ENCODE assay signal across 8 cellular contexts in genomic region chr6:158068893-158069799, GRCh38.
DNase-seq lines count a peak whose midpoint lies in the region; ATAC-seq and TF ChIP-seq lines count a peak whose summit lies in the region.

No MANE protein-coding gene starts in this region.

- H3K4me3 Mint-ChIP-seq in activated T-cell treated with anti-CD3 and anti-CD28 coated beads, Interleukin-2, amount 50 U/mL, for 4 hours = no peak overlapping the region

- H3K27me3 ChIP-seq in RWPE2 (ENCODE audit: insufficient read depth, poor library complexity, severe bottlenecking) (no peaks in the 10 kb centered on the region), gastrocnemius medialis (no peaks in the 10 kb centered on the region)

- intact Hi-C loops in gastrocnemius medialis (cut with DNase I; ENCODE audit: low total_unique reads) = no loop called here

- no peaks in the 10 kb centered on the region for H3K9me3 Mint-ChIP-seq in activated T-cell treated with anti-CD3 and anti-CD28 coated beads, Interleukin-2, amount 50 U/mL, for 4 hours

- DNase-seq in H4 (ENCODE audit: low spot score) = peak; percentile 72
- DNase-seq in RWPE2 (ENCODE audit: low spot score) = peak; percentile 90
- DNase-seq in gastrocnemius medialis = no peak
- DNase-seq in activated CD4-positive, alpha-beta T cell treated with anti-CD3 and anti-CD28 coated beads, Interleukin-2, amount 50 U/mL, for 1 hour = no peak
- DNase-seq in activated T-cell treated with anti-CD3 and anti-CD28 coated beads, Interleukin-2, amount 50 U/mL, for 4 hours = no peak

- ATAC-seq in RWPE2 (ENCODE audit: low read depth) (peak; percentile 97), esophagus mucosa (peak; percentile 94), gastrocnemius medialis (peak in 1 of 2 donors; percentile 13), GM18858 (IDR thresholded peaks at IDR 0.05; ENCODE audit: unreplicated experiment) (no peak), HG02588 (IDR thresholded peaks at IDR 0.05; ENCODE audit: unreplicated experiment) (no peak)
- ATAC-seq in activated T-cell treated with anti-CD3 and anti-CD28 coated beads, Interleukin-2, amount 50 U/mL, for 4 hours = no peak

- no peak for TF ChIP-seq CTCF in RWPE2 (IDR thresholded peaks at IDR 0.05; ENCODE audit: poor library complexity, severe bottlenecking)
- no peak for TF ChIP-seq CTCF in gastrocnemius medialis (IDR thresholded peaks at IDR 0.05 in 4 of 5, conservative IDR thresholded peaks at IDR 0.05 in 1 of 5)

- H3K27ac ChIP-seq in RWPE2 (ENCODE audit: poor library complexity, severe bottlenecking) (peak overlapping the region; percentile 64), gastrocnemius medialis (peak overlapping the region in 3 of 4 donors; percentile 18 to 50 (median 46))

- H3K36me3 ChIP-seq in RWPE2 (ENCODE audit: low read depth) (peaks cover 24% of the 10 kb centered on the region), gastrocnemius medialis (peaks cover 0 to 13% of the 10 kb centered on the region in 2 donors)

- H3K4me3 ChIP-seq in RWPE2 (ENCODE audit: severe bottlenecking) = no peak overlapping the region
- no peak overlapping the region for H3K4me3 ChIP-seq in gastrocnemius medialis

- in situ Hi-C loops in gastrocnemius medialis (cut with MboI; ENCODE audit: low sequenced_read_pairs in 4 of 4) = loop anchor here in 1 of 4 donors (10.0 kb wide), 1 partner anchor 84 kb away; the partner anchor contains the start of gene SYNJ2

- H3K4me1 Mint-ChIP-seq in activated T-cell treated with anti-CD3 and anti-CD28 coated beads, Interleukin-2, amount 50 U/mL, for 4 hours (ENCODE audit: low read depth) = peaks cover 13% of the 10 kb centered on the region

- H3K9me3 ChIP-seq in RWPE2 (ENCODE audit: severe bottlenecking) (no peaks in the 10 kb centered on the region), gastrocnemius medialis (no peaks in the 10 kb centered on the region)

- no peak for TF ChIP-seq POLR2A in gastrocnemius medialis (IDR thresholded peaks at IDR 0.05)

- peaks cover 31% of the 10 kb centered on the region for H3K36me3 Mint-ChIP-seq in activated T-cell treated with anti-CD3 and anti-CD28 coated beads, Interleukin-2, amount 50 U/mL, for 4 hours (ENCODE audit: insufficient read depth)

- H3K27me3 Mint-ChIP-seq in activated T-cell treated with anti-CD3 and anti-CD28 coated beads, Interleukin-2, amount 50 U/mL, for 4 hours (ENCODE audit: low read depth) = no peaks in the 10 kb centered on the region

- H3K4me1 ChIP-seq in RWPE2 (ENCODE audit: insufficient read depth, poor library complexity, severe bottlenecking) = peaks cover 21% of the 10 kb centered on the region
- H3K4me1 ChIP-seq in gastrocnemius medialis = peaks cover 0 to 5% of the 10 kb centered on the region in 2 donors

Comparison
In these comparisons a context has a peak if more than half of its experiments do, and no peak if none do; other contexts are left out.
1. DNase-seq: peak in H4 (single experiment) and RWPE2 (single experiment); none in gastrocnemius medialis (0 of 2), activated CD4-positive, alpha-beta T cell treated with anti-CD3 and anti-CD28 coated beads, Interleukin-2, amount 50 U/mL, for 1 hour (single experiment) and activated T-cell treated with anti-CD3 and anti-CD28 coated beads, Interleukin-2, amount 50 U/mL, for 4 hours (single experiment).
2. ATAC-seq: peak in RWPE2 (single experiment) and esophagus mucosa (single experiment); none in GM18858 (single experiment), HG02588 (single experiment) and activated T-cell treated with anti-CD3 and anti-CD28 coated beads, Interleukin-2, amount 50 U/mL, for 4 hours (0 of 2).